ENCODE assay signal across 11 cellular contexts in the genomic region with DNA sequence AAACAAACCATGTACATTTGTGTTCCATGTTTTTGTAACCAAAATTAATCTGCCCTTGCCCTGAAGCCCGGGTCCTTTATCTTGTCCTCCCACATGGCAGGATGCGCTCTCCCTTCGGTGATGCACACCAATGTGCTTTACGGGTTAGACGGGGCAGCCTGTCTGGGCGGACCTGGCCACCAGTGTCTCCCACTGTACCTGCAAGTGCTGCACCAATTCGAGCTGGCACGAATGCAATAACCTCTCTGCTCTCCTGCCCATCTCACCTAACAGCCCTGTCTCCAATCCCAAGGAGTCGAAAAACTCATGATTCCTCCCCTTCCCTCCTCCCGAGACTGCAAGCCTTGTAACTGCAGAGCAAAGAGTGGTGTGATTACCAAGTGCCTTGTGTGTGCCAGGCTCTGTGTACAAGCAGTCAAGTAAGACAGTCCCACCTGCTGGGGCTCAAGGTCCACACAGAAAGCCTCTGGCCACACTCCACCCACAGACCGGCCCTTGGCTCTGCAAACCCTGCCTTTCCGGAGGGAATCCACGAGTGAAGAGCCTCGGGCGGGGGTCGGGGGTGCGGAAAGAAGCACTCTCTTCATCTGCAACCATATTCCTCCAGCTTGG.
DNase-seq lines count a peak whose midpoint lies in the region; ATAC-seq, FAIRE-seq and TF ChIP-seq lines count a peak whose summit lies in the region.
"Had no signal": no experiment of that assay in that cellular context is flagged by ENCODE, and none has a peak within 500 bp of the region (broad histone marks: within the 10 kb centered on the region; RNA-seq: fewer than 3 reads in every experiment).

No MANE protein-coding gene starts in this region.

- no peaks in the 10 kb centered on the region for H3K9me3 ChIP-seq in stomach
- H3K9me3 ChIP-seq: right atrium auricular region, upper lobe of right lung had no signal

- H3K27me3 ChIP-seq in stomach: no peaks in the 10 kb centered on the region
- H3K27me3 ChIP-seq: right atrium auricular region, upper lobe of right lung had no signal

- no peaks in the 10 kb centered on the region for H3K27me3 Mint-ChIP-seq in activated T-cell treated with anti-CD3 and anti-CD28 coated beads, Interleukin-2, amount 50 U/mL, for 24 hours
- no peaks in the 10 kb centered on the region for H3K27me3 Mint-ChIP-seq in activated CD8-positive, alpha-beta T cell treated with anti-CD3 and anti-CD28 coated beads for 36 hours

- WGBS in stomach, 5 donors: 43 to 54% (median 48%) methylated on average over 17 of the region's 17 CpGs

- H3K27ac Mint-ChIP-seq in activated T-cell treated with anti-CD3 and anti-CD28 coated beads, Interleukin-2, amount 50 U/mL, for 24 hours: peak overlapping the region; percentile 77
- H3K27ac Mint-ChIP-seq in activated CD8-positive, alpha-beta T cell treated with anti-CD3 and anti-CD28 coated beads for 36 hours: peak overlapping the region; percentile 79

- ATAC-seq in activated CD8-positive, alpha-beta T cell treated with anti-CD3 and anti-CD28 coated beads for 36 hours: no peak
- ATAC-seq in left lobe of liver (peak; percentile 56), GM19452 (IDR thresholded peaks at IDR 0.05; ENCODE audit: unreplicated experiment) (no peak)

- CTCF ChIA-PET in activated CD8-positive, alpha-beta T cell treated with anti-CD3 and anti-CD28 coated beads for 36 hours (lab: Charles Lee): interaction anchor here (1.6 kb wide), 1 partner anchor 13 kb away, joined by 5 read pairs; no protein-coding TSS in a partner anchor

- intact Hi-C loops in activated CD8-positive, alpha-beta T cell treated with anti-CD3 and anti-CD28 coated beads for 36 hours (cut with micrococcal nuclease): no loop called here
- intact Hi-C loops in stomach (cut with DNase I; ENCODE audit: low total_unique reads): no loop called here

- TF ChIP-seq POLR2A in stomach (IDR thresholded peaks at IDR 0.05): no peak

- peaks cover 17 to 34% (median 26%) of the 10 kb centered on the region in 4 donors for H3K4me1 ChIP-seq in stomach

- H3K27ac ChIP-seq in stomach: no peak overlapping the region
- H3K27ac ChIP-seq: right atrium auricular region, upper lobe of right lung had no signal

- H3K4me3 ChIP-seq in stomach: no peak overlapping the region
- H3K4me3 ChIP-seq: right atrium auricular region, upper lobe of right lung had no signal

- H3K4me1 Mint-ChIP-seq in activated T-cell treated with anti-CD3 and anti-CD28 coated beads, Interleukin-2, amount 50 U/mL, for 24 hours (ENCODE audit: low read depth): peaks cover 78% of the 10 kb centered on the region
- peaks cover 64% of the 10 kb centered on the region for H3K4me1 Mint-ChIP-seq in activated CD8-positive, alpha-beta T cell treated with anti-CD3 and anti-CD28 coated beads for 36 hours (ENCODE audit: low read depth)

- TF ChIP-seq EP300 in stomach (IDR thresholded peaks at IDR 0.05): no peak

- TF ChIP-seq CTCF in activated CD8-positive, alpha-beta T cell treated with anti-CD3 and anti-CD28 coated beads for 36 hours (IDR thresholded peaks at IDR 0.05): no peak
- TF ChIP-seq CTCF in stomach (IDR thresholded peaks at IDR 0.05) (no peak), D721Med (IDR thresholded peaks at IDR 0.05; ENCODE audit: insufficient read depth, missing control alignments) (no peak)

- no peak overlapping the region for H3K4me3 Mint-ChIP-seq in activated T-cell treated with anti-CD3 and anti-CD28 coated beads, Interleukin-2, amount 50 U/mL, for 24 hours
- no peak overlapping the region for H3K4me3 Mint-ChIP-seq in activated CD8-positive, alpha-beta T cell treated with anti-CD3 and anti-CD28 coated beads for 36 hours

- H3K36me3 Mint-ChIP-seq in activated T-cell treated with anti-CD3 and anti-CD28 coated beads, Interleukin-2, amount 50 U/mL, for 24 hours (ENCODE audit: low read depth): peaks cover 95% of the 10 kb centered on the region
- peaks cover 45% of the 10 kb centered on the region for H3K36me3 Mint-ChIP-seq in activated CD8-positive, alpha-beta T cell treated with anti-CD3 and anti-CD28 coated beads for 36 hours (ENCODE audit: low read depth)

- no peak for DNase-seq in activated T-cell treated with anti-CD3 and anti-CD28 coated beads, Interleukin-2, amount 50 U/mL, for 24 hours
- DNase-seq in activated T-cell treated with anti-CD3 and anti-CD28 coated beads for 4 hours: no peak
- no peak for DNase-seq in activated CD8-positive, alpha-beta T cell treated with anti-CD3 and anti-CD28 coated beads for 36 hours
- DNase-seq in left lobe of liver (ENCODE audit: low spot score): no peak
- DNase-seq in stomach: peak; percentile 60
- no peak for DNase-seq in D721Med (ENCODE audit: insufficient read length, low spot score)
- no peak for DNase-seq in pons (ENCODE audit: low spot score)
- DNase-seq: NCI-H524 treated with DMSO at 0.1 percent for 48 hours had no signal

- FAIRE-seq in D721Med (lab: Jason Lieb, UNC): no peak

- POLR2A ChIA-PET in activated CD8-positive, alpha-beta T cell treated with anti-CD3 and anti-CD28 coated beads for 36 hours (lab: Charles Lee): interaction anchor here (0.8 to 10.5 kb wide), 3 partner anchors 42 to 82 kb away, joined by 3 to 137 read pairs (median 3); a partner anchor contains a TSS

- H3K36me3 ChIP-seq in stomach: peaks cover 0 to 42% (median 34%) of the 10 kb centered on the region in 4 donors
- H3K36me3 ChIP-seq: right atrium auricular region had no signal

- no peaks in the 10 kb centered on the region for H3K9me3 Mint-ChIP-seq in activated T-cell treated with anti-CD3 and anti-CD28 coated beads, Interleukin-2, amount 50 U/mL, for 24 hours
- no peaks in the 10 kb centered on the region for H3K9me3 Mint-ChIP-seq in activated CD8-positive, alpha-beta T cell treated with anti-CD3 and anti-CD28 coated beads for 36 hours
